ENCODE assay signal across 1 cellular context in genomic region chr7:104664648-104665047, GRCh38.
TF ChIP-seq lines count a peak whose summit lies in the region.

No MANE protein-coding gene starts in this region.

TF ChIP-seq in K562, 482 proteins besides CTCF, POLR2A, EP300 and RAD21 (continued from another document):
- TF ChIP-seq ZBTB40 (IDR thresholded peaks at IDR 0.05) (peak; percentile 87), ZBTB40 (CRISPR knock-in tag; IDR thresholded peaks at IDR 0.05) (no peak)
